3 cellular contexts compared by ENCODE assay signal in the genomic region with DNA sequence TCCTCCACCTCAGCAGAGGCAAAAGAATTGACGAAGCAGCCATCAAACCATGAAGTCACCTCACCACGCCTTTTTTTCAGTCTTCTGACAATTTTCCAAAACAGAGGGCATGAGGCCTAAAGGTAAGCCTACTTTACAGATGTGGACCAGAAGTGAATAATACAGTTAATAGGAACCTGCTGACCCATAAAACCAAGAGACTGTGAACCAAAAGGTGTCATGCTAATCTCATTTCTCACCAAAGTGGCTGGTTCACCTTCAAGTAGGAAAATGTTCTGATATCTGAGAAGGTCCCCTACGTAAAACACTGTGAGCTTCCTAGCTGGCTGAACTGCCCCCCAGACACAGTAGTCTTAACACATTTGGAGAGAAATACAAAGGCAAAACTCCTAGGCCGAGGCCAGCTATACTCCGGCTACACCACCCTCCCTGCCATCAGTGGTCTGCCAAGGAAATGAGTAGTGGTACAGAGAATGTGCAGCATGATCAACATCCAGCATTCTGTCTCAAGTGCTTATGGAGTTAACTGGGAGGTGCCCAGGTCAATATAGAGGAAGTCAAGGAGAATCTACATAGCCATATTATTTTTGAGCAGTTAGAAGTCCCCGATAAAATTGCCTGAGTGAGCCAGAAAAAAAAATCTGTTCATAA.
TF ChIP-seq lines count a peak whose summit lies in the region.

No MANE protein-coding gene starts in this region.

TF ChIP-seq in SK-N-SH, 30 proteins besides CTCF, POLR2A, EP300 and RAD21:
- TF ChIP-seq USF1 (IDR thresholded peaks at IDR 0.05; ENCODE audit: borderline replicate concordance, low read depth) = no peak
- peak; percentile 39; the same call in 1 of the 2 replicates for TF ChIP-seq FOSL2 (IDR thresholded peaks at IDR 0.05; ENCODE audit: borderline replicate concordance, low read depth)
- no peak for TF ChIP-seq ZBTB33 (IDR thresholded peaks at IDR 0.05; ENCODE audit: borderline replicate concordance, low read depth)
- TF ChIP-seq PBX3 (IDR thresholded peaks at IDR 0.05) = peak; percentile 19; the same call in 1 of the 2 replicates
- TF ChIP-seq JUND (IDR thresholded peaks at IDR 0.05) = peak; percentile 30; the same call in 1 of the 2 replicates
- peak; percentile 66; the same call in 1 of the 2 replicates for TF ChIP-seq TCF12 (IDR thresholded peaks at IDR 0.05)

TF ChIP-seq in endothelial cell of umbilical vein, 7 proteins besides CTCF, POLR2A, EP300 and RAD21:
- TF ChIP-seq EZH2 (IDR thresholded peaks at IDR 0.05; ENCODE audit: borderline replicate concordance, low read depth, low read length, severe bottlenecking) (no peak), GATA2 (IDR thresholded peaks at IDR 0.05; ENCODE audit: insufficient read depth, insufficient read length, low read depth, low read length) (peak; percentile 31), JUN (IDR thresholded peaks at IDR 0.05; ENCODE audit: borderline replicate concordance, insufficient read depth, insufficient read length, low read depth) (peak; percentile 39), MYC (IDR thresholded peaks at IDR 0.05; ENCODE audit: low read depth, low read length) (no peak), POLR2AphosphoS5 (IDR thresholded peaks at IDR 0.05; ENCODE audit: insufficient read depth, low read depth, low read length) (peak; percentile 52), FOS (IDR thresholded peaks at IDR 0.05; ENCODE audit: borderline replicate concordance, insufficient read depth, low read length) (peak; percentile 66)
- TF ChIP-seq, protein P1, sequence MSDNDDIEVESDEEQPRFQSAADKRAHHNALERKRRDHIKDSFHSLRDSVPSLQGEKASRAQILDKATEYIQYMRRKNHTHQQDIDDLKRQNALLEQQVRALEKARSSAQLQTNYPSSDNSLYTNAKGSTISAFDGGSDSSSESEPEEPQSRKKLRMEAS (IDR thresholded peaks at IDR 0.05; ENCODE audit: insufficient read depth, insufficient read length) = no peak

TF ChIP-seq in HEK293T, 16 proteins besides CTCF, POLR2A, EP300 and RAD21:
- TF ChIP-seq FOXK2 (IDR thresholded peaks at IDR 0.05) = no peak
- TF ChIP-seq ELF4 (IDR thresholded peaks at IDR 0.05) = no peak
- no peak for TF ChIP-seq FOXA1 (IDR thresholded peaks at IDR 0.05)
- TF ChIP-seq BHLHE40 (IDR thresholded peaks at IDR 0.05; ENCODE audit: borderline replicate concordance) = no peak
